ENCODE assay signal across 22 cellular contexts in genomic region chr3:156187146-156187769, GRCh38.
DNase-seq lines count a peak whose midpoint lies in the region; ATAC-seq and TF ChIP-seq lines count a peak whose summit lies in the region.
"Had no signal": no experiment of that assay in that cellular context is flagged by ENCODE, and none has a peak within 500 bp of the region (broad histone marks: within the 10 kb centered on the region; RNA-seq: fewer than 3 reads in every experiment).

No MANE protein-coding gene starts in this region.

- in situ Hi-C loops in IMR-90 (cut with MboI; ENCODE audit: low sequenced_read_pairs) = no loop called here

- H3K79me1 ChIP-seq in IMR-90 (ENCODE audit: low read depth in 1 of 2, low read length in 2 of 2) = no peaks in the 10 kb centered on the region

- no peak overlapping the region for H3K4ac ChIP-seq in IMR-90 (ENCODE audit: low read depth, low read length)

- no peak overlapping the region for H2BK120ac ChIP-seq in IMR-90 (ENCODE audit: low read depth, low read length)

- H2BK5ac ChIP-seq in IMR-90 (ENCODE audit: low read depth, low read length, poor library complexity, severe bottlenecking) = no peak overlapping the region

- DNase-seq in AG20443 (ENCODE audit: low spot score) (peak; percentile 33), IMR-90 (peak; percentile 62), cardiac fibroblast (ENCODE audit: low read depth in 2 of 2) (peak; percentile 35 to 67), kidney epithelial cell (ENCODE audit: low read depth) (peak; percentile 63), right cardiac atrium (no peak), cortex of kidney (lab: John Stamatoyannopoulos, UW) (no peak), osteocyte (ENCODE audit: extremely low spot score, unreplicated experiment) (no peak)
- no peak for DNase-seq in CD4-positive, alpha-beta T cell
- DNase-seq: activated naive CD8-positive, alpha-beta T cell treated with anti-CD3 and anti-CD28 coated beads, Interleukin-2, amount 10 ng/mL, durations not matched to agents 7 days and 5 days; CD8-positive, alpha-beta T cell; DMS79 treated with DMSO at 0.1 percent for 48 hours; left ventricle myocardium inferior; NCI-H1092; NCI-H526 treated with DMSO at 0.1 percent for 48 hours; SJCRH30; stimulated activated naive CD4-positive, alpha-beta T cell treated with Interleukin-2 at 50 U/mL for 16 hours; trophoblast cell had no signal

- no peaks in the 10 kb centered on the region for H3K36me3 Mint-ChIP-seq in CD4-positive, alpha-beta T cell (ENCODE audit: low read depth)
- no peaks in the 10 kb centered on the region for H3K36me3 Mint-ChIP-seq in osteocyte (ENCODE audit: unreplicated experiment)
- H3K36me3 Mint-ChIP-seq: activated naive CD8-positive, alpha-beta T cell treated with anti-CD3 and anti-CD28 coated beads, Interleukin-2, amount 10 ng/mL, durations not matched to agents 7 days and 5 days; CD8-positive, alpha-beta T cell had no signal

- H4K5ac ChIP-seq in IMR-90 (ENCODE audit: low read depth, low read length) = no peak overlapping the region

- H3K9me3 ChIP-seq in IMR-90 (ENCODE audit: control insufficient read depth, insufficient read depth, low read length) (no peaks in the 10 kb centered on the region), right cardiac atrium (ENCODE audit: control insufficient read depth, low read length) (no peaks in the 10 kb centered on the region)
- H3K9me3 ChIP-seq in CD4-positive, alpha-beta T cell (ENCODE audit: control insufficient read depth, low read length) = no peaks in the 10 kb centered on the region
- H3K9me3 ChIP-seq: HAP-1, left ventricle myocardium inferior, right atrium auricular region, SJCRH30 had no signal

- no peaks in the 10 kb centered on the region for H3K27me3 ChIP-seq in IMR-90 (ENCODE audit: control insufficient read depth, insufficient read depth, low read length)
- H3K27me3 ChIP-seq in kidney epithelial cell (ENCODE audit: control insufficient read depth, insufficient read depth, low read length) = no peaks in the 10 kb centered on the region
- H3K27me3 ChIP-seq in CD4-positive, alpha-beta T cell (ENCODE audit: control insufficient read depth, insufficient read depth, low read length) = no peaks in the 10 kb centered on the region
- no peaks in the 10 kb centered on the region for H3K27me3 ChIP-seq in right cardiac atrium (ENCODE audit: control insufficient read depth, insufficient read depth)
- H3K27me3 ChIP-seq: cardiac muscle cell, right atrium auricular region, SJCRH30 had no signal

- WGBS in IMR-90 (ENCODE audit: extremely low coverage in 2 of 2, insufficient read length in 1 of 2), 2 experiments = 81% methylated on average over 2 of the region's 2 CpGs; no CpG with 5 or more reads in 1 of the 2 experiments
- 96% methylated on average over 2 of the region's 2 CpGs for WGBS in right cardiac atrium

- no peaks in the 10 kb centered on the region for H4K20me1 ChIP-seq in IMR-90 (ENCODE audit: insufficient read depth, low read length)

- TF ChIP-seq POLR2A in IMR-90 (IDR thresholded peaks at IDR 0.05; ENCODE audit: low read depth, low read length) = no peak

- H3K27ac ChIP-seq in IMR-90 (ENCODE audit: insufficient read depth, low read length) (no peak overlapping the region), right cardiac atrium (ENCODE audit: low read length) (no peak overlapping the region)
- no peak overlapping the region for H3K27ac ChIP-seq in CD4-positive, alpha-beta T cell (ENCODE audit: low read depth, low read length)
- H3K27ac ChIP-seq: cardiac muscle cell, KMS-11, left ventricle myocardium inferior, right atrium auricular region, SJCRH30 had no signal

- no peak overlapping the region for H3K9ac ChIP-seq in IMR-90 (ENCODE audit: low read depth, low read length)
- H3K9ac ChIP-seq: KMS-11 had no signal

- no peak overlapping the region for H4K91ac ChIP-seq in IMR-90 (ENCODE audit: insufficient read depth, low read depth, low read length)

- no peak overlapping the region for H3K56ac ChIP-seq in IMR-90 (ENCODE audit: extremely low read depth, insufficient read depth, low read length)

- no peak overlapping the region for H4K8ac ChIP-seq in IMR-90 (ENCODE audit: low read depth in 2 of 2, low read length in 2 of 2)

- H3K18ac ChIP-seq in IMR-90 (ENCODE audit: low read depth, low read length) = no peak overlapping the region

- POLR2A ChIA-PET in IMR-90 (lab: Charles Lee; ENCODE audit: unreplicated experiment) = no interaction called here
- POLR2A ChIA-PET in CD4-positive, alpha-beta T cell (lab: Charles Lee) = no interaction called here

- no peak overlapping the region for H3K4me3 Mint-ChIP-seq in CD4-positive, alpha-beta T cell
- H3K4me3 Mint-ChIP-seq in osteocyte (ENCODE audit: unreplicated experiment) = no peak overlapping the region
- H3K4me3 Mint-ChIP-seq: activated naive CD8-positive, alpha-beta T cell treated with anti-CD3 and anti-CD28 coated beads, Interleukin-2, amount 10 ng/mL, durations not matched to agents 7 days and 5 days; CD8-positive, alpha-beta T cell had no signal

- H2BK20ac ChIP-seq in IMR-90 (ENCODE audit: low read depth, low read length) = no peak overlapping the region

- intact Hi-C loops in IMR-90 (cut with micrococcal nuclease) = no loop called here
- intact Hi-C loops in CD4-positive, alpha-beta T cell (cut with DNase I, micrococcal nuclease) = no loop called here
- intact Hi-C loops in right cardiac atrium (cut with DNase I) = no loop called here

- H2AFZ ChIP-seq in IMR-90 (replicated peaks; ENCODE audit: low read length, poor library complexity) = no peak overlapping the region

- H3K4me1 ChIP-seq in IMR-90 (ENCODE audit: control insufficient read depth, insufficient read depth, low read length) = no peaks in the 10 kb centered on the region
- no peaks in the 10 kb centered on the region for H3K4me1 ChIP-seq in right cardiac atrium (ENCODE audit: control insufficient read depth, insufficient read depth, low read length)
- H3K4me1 ChIP-seq: HAP-1, left ventricle myocardium inferior, right atrium auricular region, SJCRH30 had no signal

- no TSS peak for BruUV-seq in IMR-90 (replicated peaks; lab: Mats Ljungman, UMichigan)

- H3K36me3 ChIP-seq in IMR-90 (ENCODE audit: control insufficient read depth, insufficient read depth, low read length) = no peaks in the 10 kb centered on the region
- no peaks in the 10 kb centered on the region for H3K36me3 ChIP-seq in kidney epithelial cell (ENCODE audit: control insufficient read depth, insufficient read depth, low read length)
- H3K36me3 ChIP-seq: cardiac muscle cell, HAP-1, left ventricle myocardium inferior, right atrium auricular region, SJCRH30 had no signal

- CTCF ChIA-PET in IMR-90 (lab: Yijun Ruan, JAX) = interaction anchor here (1.3 kb wide), 1 partner anchor 13 kb away, joined by 3 read pairs; no protein-coding TSS in a partner anchor
- CTCF ChIA-PET in CD4-positive, alpha-beta T cell (lab: Charles Lee) = no interaction called here

- no peak overlapping the region for H2BK15ac ChIP-seq in IMR-90 (ENCODE audit: low read depth, low read length)

- ATAC-seq in IMR-90 (ENCODE audit: low read depth) (peak; percentile 75), right cardiac atrium (no peak)
- ATAC-seq in CD4-positive, alpha-beta T cell (ENCODE audit: poor library complexity) = no peak
- ATAC-seq: activated CD4-positive, CD25-positive, alpha-beta regulatory T cell treated with anti-CD3 and anti-CD28 coated beads, Interleukin-2, amount 50 U/mL, for 24 hours; CD8-positive, alpha-beta T cell had no signal

- no peaks in the 10 kb centered on the region for H3K9me1 ChIP-seq in IMR-90 (ENCODE audit: insufficient read depth, low read length)

- dilution Hi-C loops in IMR-90 (cut with HindIII; ENCODE audit: low sequenced_read_pairs, unreplicated experiment) = no loop called here

- H2AK9ac ChIP-seq in IMR-90 (replicated peaks; ENCODE audit: low read depth, low read length, poor library complexity) = no peak overlapping the region

- H3K4me3 ChIP-seq in IMR-90 (ENCODE audit: insufficient read depth, low read depth, low read length) (no peak overlapping the region), cardiac fibroblast (replicated peaks in 1 of 2; ENCODE audit: low read depth in 2 of 2, low read length in 2 of 2) (no peak overlapping the region), kidney epithelial cell (ENCODE audit: low read depth, low read length) (no peak overlapping the region), right cardiac atrium (ENCODE audit: low read length) (no peak overlapping the region)
- H3K4me3 ChIP-seq: cardiac muscle cell, HAP-1, left ventricle myocardium inferior, right atrium auricular region, SJCRH30 had no signal

- H3K27me3 Mint-ChIP-seq in CD4-positive, alpha-beta T cell = no peaks in the 10 kb centered on the region
- H3K27me3 Mint-ChIP-seq in osteocyte (ENCODE audit: unreplicated experiment) = peaks cover 16% of the 10 kb centered on the region

- no peak for TF ChIP-seq RAD21 in IMR-90 (IDR thresholded peaks at IDR 0.05; ENCODE audit: low read length)

- no peak overlapping the region for H3K27ac Mint-ChIP-seq in CD4-positive, alpha-beta T cell
- no peak overlapping the region for H3K27ac Mint-ChIP-seq in osteocyte (ENCODE audit: unreplicated experiment)
- H3K27ac Mint-ChIP-seq: activated naive CD8-positive, alpha-beta T cell treated with anti-CD3 and anti-CD28 coated beads, Interleukin-2, amount 10 ng/mL, durations not matched to agents 7 days and 5 days; CD8-positive, alpha-beta T cell had no signal

- H3K9me3 Mint-ChIP-seq in CD4-positive, alpha-beta T cell = no peaks in the 10 kb centered on the region
- no peaks in the 10 kb centered on the region for H3K9me3 Mint-ChIP-seq in osteocyte (ENCODE audit: unreplicated experiment)
- H3K9me3 Mint-ChIP-seq: activated naive CD8-positive, alpha-beta T cell treated with anti-CD3 and anti-CD28 coated beads, Interleukin-2, amount 10 ng/mL, durations not matched to agents 7 days and 5 days; CD8-positive, alpha-beta T cell had no signal

- no peak overlapping the region for H3K14ac ChIP-seq in IMR-90 (replicated peaks; ENCODE audit: low read depth, low read length)

- TF ChIP-seq CTCF in IMR-90 (conservative IDR thresholded peaks at IDR 0.05; ENCODE audit: low read depth, low read length) (no peak), cardiac fibroblast (IDR thresholded peaks at IDR 0.05; ENCODE audit: low read depth, low read length) (no peak), kidney epithelial cell (IDR thresholded peaks at IDR 0.05; ENCODE audit: insufficient read depth, low read length, poor library complexity, severe bottlenecking) (no peak), osteocyte (IDR thresholded peaks at IDR 0.05) (no peak)
- TF ChIP-seq CTCF in CD4-positive, alpha-beta T cell (IDR thresholded peaks at IDR 0.05) = no peak

- H3K4me2 ChIP-seq in IMR-90 (ENCODE audit: low read depth, low read length) = no peak overlapping the region
- H3K4me2 ChIP-seq: KMS-11 had no signal

- no peak overlapping the region for H2AK5ac ChIP-seq in IMR-90 (ENCODE audit: low read depth, low read length)

- no peaks in the 10 kb centered on the region for H3K4me1 Mint-ChIP-seq in CD4-positive, alpha-beta T cell (ENCODE audit: low read depth)
- no peaks in the 10 kb centered on the region for H3K4me1 Mint-ChIP-seq in osteocyte (ENCODE audit: unreplicated experiment)
- H3K4me1 Mint-ChIP-seq: activated naive CD8-positive, alpha-beta T cell treated with anti-CD3 and anti-CD28 coated beads, Interleukin-2, amount 10 ng/mL, durations not matched to agents 7 days and 5 days had no signal

- H3K23ac ChIP-seq in IMR-90 (ENCODE audit: low read depth, low read length) = no peak overlapping the region

TF ChIP-seq in IMR-90, 13 proteins besides CTCF, POLR2A, EP300 and RAD21 (continues in another document):
- TF ChIP-seq CEBPB (IDR thresholded peaks at IDR 0.05; ENCODE audit: low read depth, low read length) = peak; percentile 19; the same call in 1 of the 2 replicates

Comparison
In these comparisons a context has a peak if more than half of its experiments do, and no peak if none do; other contexts are left out.
1. DNase-seq: peak in AG20443 (single experiment), IMR-90 (single experiment), cardiac fibroblast (2 of 2) and kidney epithelial cell (single experiment); none in CD4-positive, alpha-beta T cell (0 of 10), right cardiac atrium (0 of 3), cortex of kidney (single experiment) and osteocyte (single experiment).